16 cellular contexts compared by ENCODE assay signal in the genomic region with DNA sequence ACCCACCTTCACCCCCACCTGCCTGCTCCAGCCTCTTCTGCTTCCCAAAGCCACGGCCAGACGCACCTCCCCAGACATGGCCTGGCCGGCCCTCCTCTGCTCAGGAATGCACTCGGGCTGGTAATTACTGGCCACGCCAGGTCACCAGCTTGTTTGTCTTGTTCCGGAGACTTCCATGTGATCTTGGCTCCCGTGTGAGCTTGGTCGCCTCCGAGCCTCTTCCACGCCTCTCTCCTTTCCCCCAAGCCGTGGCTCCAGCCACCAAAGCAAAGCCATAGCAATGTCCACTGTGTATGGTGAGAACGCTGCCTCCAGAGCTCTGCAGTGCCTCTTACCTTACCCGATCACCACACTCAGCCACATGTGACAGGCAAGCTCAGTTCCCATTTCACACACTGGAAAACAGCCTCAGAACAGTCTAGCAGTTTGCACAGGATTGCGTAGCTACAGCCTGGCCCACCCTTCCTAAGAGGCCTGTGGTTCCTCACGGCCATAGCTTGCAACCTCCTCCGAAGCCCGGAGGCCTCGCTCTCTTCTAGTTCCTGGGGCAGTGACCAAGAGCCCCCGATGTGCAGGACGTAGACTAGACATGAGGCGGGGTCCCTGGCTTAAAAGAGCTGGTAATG. TPM values are rescaled to one million over a fixed set of nuclear protein-coding genes. Genes with fewer than 3 reads are reported as not detected.
DNase-seq lines count a peak whose midpoint lies in the region; ATAC-seq, FAIRE-seq and TF ChIP-seq lines count a peak whose summit lies in the region.
"Had no signal": no experiment of that assay in that cellular context is flagged by ENCODE, and none has a peak within 500 bp of the region (broad histone marks: within the 10 kb centered on the region; RNA-seq: fewer than 3 reads in every experiment).

No MANE protein-coding gene starts in this region.

- H3K4me2 ChIP-seq in neuronal stem cell (ENCODE audit: insufficient read depth, low read length, poor library complexity, severe bottlenecking) = no peak overlapping the region

- no peak overlapping the region for H2BK5ac ChIP-seq in neuronal stem cell (ENCODE audit: low read length)

- H3K9me3 ChIP-seq in kidney (ENCODE audit: control insufficient read depth in 1 of 2, low read length in 2 of 2) (no peaks in the 10 kb centered on the region), neuronal stem cell (replicated peaks in 1 of 2; ENCODE audit: control insufficient read depth in 2 of 2, insufficient read depth in 1 of 2, low read depth in 1 of 2, low read length in 2 of 2) (peaks cover 0 to 2% of the 10 kb centered on the region in 2 donors)
- H3K9me3 ChIP-seq: gastroesophageal sphincter, tibial artery had no signal

- H4K91ac ChIP-seq in neuronal stem cell (ENCODE audit: low read depth, low read length, poor library complexity) = no peak overlapping the region

- no CpG with 5 or more reads among the region's 21 CpGs for WGBS in neuronal stem cell (ENCODE audit: extremely low coverage in 2 of 2, insufficient read length in 2 of 2, insufficient replicate concordance in 1 of 2), 2 donors

- peak overlapping the region in 1 of 2 donors; percentile 15 for H3K4me3 ChIP-seq in kidney (ENCODE audit: low read length in 2 of 2)
- no peak overlapping the region for H3K4me3 ChIP-seq in neuronal stem cell (ENCODE audit: low read length in 2 of 2)
- H3K4me3 ChIP-seq: gastroesophageal sphincter, tibial artery had no signal

- no peak overlapping the region for H4K8ac ChIP-seq in neuronal stem cell (ENCODE audit: low read depth, low read length)

- H2AK5ac ChIP-seq in neuronal stem cell (ENCODE audit: low read depth, low read length) = no peak overlapping the region

- ATAC-seq in left cardiac atrium = no peak
- no peak for ATAC-seq in HG02970 (IDR thresholded peaks at IDR 0.05; ENCODE audit: low FRiP score, unreplicated experiment)
- ATAC-seq in GM21737 (IDR thresholded peaks at IDR 0.05; ENCODE audit: unreplicated experiment) = no peak
- ATAC-seq: gastroesophageal sphincter had no signal

- H2BK12ac ChIP-seq in neuronal stem cell (ENCODE audit: low read length) = no peak overlapping the region

- H3K27ac ChIP-seq in kidney (ENCODE audit: low read depth in 2 of 2, low read length in 2 of 2) (peak overlapping the region; percentile 67 to 74), neuronal stem cell (replicated peaks; ENCODE audit: low read length) (no peak overlapping the region)
- H3K27ac ChIP-seq: gastroesophageal sphincter, tibial artery had no signal

- H3K36me3 ChIP-seq in kidney (ENCODE audit: control insufficient read depth in 1 of 2, insufficient read depth in 2 of 2, low read length in 2 of 2) = no peaks in the 10 kb centered on the region
- H3K36me3 ChIP-seq in neuronal stem cell (replicated peaks in 1 of 2; ENCODE audit: control insufficient read depth in 2 of 2, insufficient read depth in 2 of 2, low read length in 2 of 2) = no peaks in the 10 kb centered on the region
- H3K36me3 ChIP-seq: gastroesophageal sphincter, tibial artery had no signal

- no peak for TF ChIP-seq CTCF in kidney (IDR thresholded peaks at IDR 0.05; ENCODE audit: borderline replicate concordance, extremely low read depth, insufficient read depth)

- peak overlapping the region; percentile 67 for H3K18ac ChIP-seq in neuronal stem cell (ENCODE audit: low read length)

- peak overlapping the region; percentile 4 for H2BK15ac ChIP-seq in neuronal stem cell (ENCODE audit: low read length)

- FAIRE-seq in kidney (lab: Jason Lieb, UNC) = no peak
- FAIRE-seq: astrocyte, GM18507, H1 had no signal

- no peaks in the 10 kb centered on the region for H3K27me3 ChIP-seq in neuronal stem cell (ENCODE audit: control insufficient read depth in 3 of 3, insufficient read depth in 3 of 3, low read depth in 1 of 3, low read length in 3 of 3)
- H3K27me3 ChIP-seq: gastroesophageal sphincter, tibial artery had no signal

- H2AFZ ChIP-seq in neuronal stem cell (ENCODE audit: low read length) = no peak overlapping the region

- intact Hi-C loops in cardiac septum (cut with DNase I) = no loop called here
- intact Hi-C loops in left cardiac atrium (cut with DNase I) = loop anchor here in 1 of 2 donors (5.0 kb wide), 1 partner anchor 119 kb away; no protein-coding TSS in a partner anchor
- intact Hi-C loops in kidney (cut with DNase I) = no loop called here

- H3K4ac ChIP-seq in neuronal stem cell (ENCODE audit: low read length) = no peak overlapping the region

- no peak overlapping the region for H3K14ac ChIP-seq in neuronal stem cell (ENCODE audit: low read length)

- H3K9ac ChIP-seq in kidney (ENCODE audit: low read length in 2 of 2) (peak overlapping the region in 1 of 2 donors; percentile 55), neuronal stem cell (ENCODE audit: low read depth, low read length, poor library complexity) (no peak overlapping the region)

- H3K23ac ChIP-seq in neuronal stem cell (ENCODE audit: low read depth, low read length, poor library complexity) = no peak overlapping the region

- DNase-seq in cardiac septum (ENCODE audit: low spot score) = peak; percentile 38
- no peak for DNase-seq in left cardiac atrium
- peak; percentile 87 for DNase-seq in kidney
- no peak for DNase-seq in neuronal stem cell (ENCODE audit: low spot score)
- DNase-seq in HCEC 1CT = no peak
- no peak for DNase-seq in NCI-H2227 treated with DMSO at 0.1 percent for 48 hours (lab: John Stamatoyannopoulos, UW)
- DNase-seq: activated CD4-positive, alpha-beta T cell treated with anti-CD3 and anti-CD28 coated beads, Interleukin-2, amount 50 U/mL, for 1 hour; activated naive CD4-positive, alpha-beta T cell treated with anti-CD3 and anti-CD28 coated beads, Interleukin-2, amount 10 ng/mL, durations not matched to agents 7 days and 5 days; activated T-cell treated with anti-CD3 and anti-CD28 coated beads for 4 hours had no signal

- no peak overlapping the region for H2BK120ac ChIP-seq in neuronal stem cell (ENCODE audit: low read depth, low read length)

- H3K79me1 ChIP-seq in neuronal stem cell (ENCODE audit: low read depth, low read length) = no peaks in the 10 kb centered on the region

- peaks cover 13 to 14% of the 10 kb centered on the region in 2 donors for H3K4me1 ChIP-seq in kidney (ENCODE audit: control insufficient read depth in 1 of 2, insufficient read depth in 1 of 2, low read depth in 1 of 2, low read length in 2 of 2)
- H3K4me1 ChIP-seq in neuronal stem cell (ENCODE audit: control insufficient read depth in 2 of 2, insufficient read depth in 1 of 2, low read depth in 1 of 2, low read length in 2 of 2) = peaks cover 0 to 5% of the 10 kb centered on the region in 2 donors
- H3K4me1 ChIP-seq: gastroesophageal sphincter, tibial artery had no signal

RNA-seq across cellular contexts. Expression of a gene that starts 48.1 kb away (rescaled TPM):
- total RNA-seq in cardiac septum (67.1 TPM), left cardiac atrium (10 to 100 TPM; 53.9 to 57.1 TPM), kidney (175 TPM)
- polyA plus RNA-seq in kidney (ENCODE audit: insufficient read depth, low read depth, low replicate concordance) = 21.5 TPM
- polyA plus RNA-seq in neuronal stem cell (2013, experiment 1 of 2) = 182 TPM
- 190 TPM for polyA plus RNA-seq in neuronal stem cell (2013, experiment 2 of 2)

Comparison
In these comparisons a context has a peak if more than half of its experiments do, and no peak if none do; other contexts are left out.
1. DNase-seq: peak in cardiac septum (single experiment) and kidney (single experiment); none in left cardiac atrium (single experiment), neuronal stem cell (single experiment), HCEC 1CT (single experiment) and NCI-H2227 treated with DMSO at 0.1 percent for 48 hours (single experiment).